ENCODE assay signal across 8 cellular contexts in genomic region chr1:235415008-235415904, GRCh38. TPM values are rescaled to one million over a fixed set of nuclear protein-coding genes. Genes with fewer than 3 reads are reported as not detected.
DNase-seq lines count a peak whose midpoint lies in the region; ATAC-seq and TF ChIP-seq lines count a peak whose summit lies in the region.

No MANE protein-coding gene starts in this region.

- H3K9me2 ChIP-seq in Loucy (replicated peaks; ENCODE audit: low read depth, low read length), result no peaks in the 10 kb centered on the region

- no peak overlapping the region for H3K4me3 ChIP-seq in Loucy (ENCODE audit: low read length, poor library complexity, severe bottlenecking)
- H3K4me3 ChIP-seq in aorta (ENCODE audit: low read length in 2 of 2), result no peak overlapping the region

- no peaks in the 10 kb centered on the region for H3F3A ChIP-seq in Loucy (ENCODE audit: low read depth)

- H3K4me2 ChIP-seq in Loucy (ENCODE audit: low read depth, low read length, poor library complexity, severe bottlenecking), result no peak overlapping the region

- CTCF ChIA-PET in CD4-positive, alpha-beta T cell (lab: Charles Lee), result interaction anchor here (0.5 to 3.3 kb wide), 20 partner anchors 10 to 1276 kb away, joined by 3 to 40 read pairs (median 4); partner anchors contain the start of genes B3GALNT2 and RBM34
- CTCF ChIA-PET in activated naive CD4-positive, alpha-beta T cell treated with anti-CD3 and anti-CD28 coated beads, Interleukin-2, amount 10 ng/mL, durations not matched to agents 7 days and 5 days (lab: Charles Lee), result interaction anchor here (0.6 to 3.4 kb wide), 26 partner anchors 10 to 928 kb away, joined by 3 to 47 read pairs (median 3); no protein-coding TSS in a partner anchor

- H3K27me3 Mint-ChIP-seq in CD4-positive, alpha-beta T cell, result no peaks in the 10 kb centered on the region
- no peaks in the 10 kb centered on the region for H3K27me3 Mint-ChIP-seq in activated naive CD4-positive, alpha-beta T cell treated with anti-CD3 and anti-CD28 coated beads, Interleukin-2, amount 10 ng/mL, durations not matched to agents 7 days and 5 days

- no peak overlapping the region for H3K4me3 Mint-ChIP-seq in CD4-positive, alpha-beta T cell
- no peak overlapping the region for H3K4me3 Mint-ChIP-seq in activated naive CD4-positive, alpha-beta T cell treated with anti-CD3 and anti-CD28 coated beads, Interleukin-2, amount 10 ng/mL, durations not matched to agents 7 days and 5 days

- POLR2A ChIA-PET in CD4-positive, alpha-beta T cell (lab: Charles Lee), result interaction anchor here (1.0 kb wide), 2 partner anchors 162 to 175 kb away, joined by 3 to 4 read pairs; no protein-coding TSS in a partner anchor

- intact Hi-C loops in CD4-positive, alpha-beta T cell (cut with DNase I, micrococcal nuclease), result loop anchor here (2.0 to 5.0 kb wide), 4 partner anchors 86 to 928 kb away; partner anchors contain the start of genes ARID4B (in 1 of the 2) and GGPS1 (in 1 of the 2)
- intact Hi-C loops in posterior vena cava (cut with DNase I) (loop anchor here in 1 of 2 donors (5.0 kb wide), 1 partner anchor 163 kb away; no protein-coding TSS in a partner anchor), aorta (cut with DNase I) (loop anchor here in 1 of 2 donors (10.0 kb wide), 2 partner anchors 250 to 310 kb away; partner anchors contain the start of gene RBM34)

- H3K36me3 Mint-ChIP-seq in CD4-positive, alpha-beta T cell (ENCODE audit: low read depth), result peaks cover 23% of the 10 kb centered on the region
- peaks cover 8% of the 10 kb centered on the region for H3K36me3 Mint-ChIP-seq in activated naive CD4-positive, alpha-beta T cell treated with anti-CD3 and anti-CD28 coated beads, Interleukin-2, amount 10 ng/mL, durations not matched to agents 7 days and 5 days

- peak; percentile 88 for ATAC-seq in CD4-positive, alpha-beta T cell (ENCODE audit: poor library complexity)
- ATAC-seq in GM19467 (IDR thresholded peaks at IDR 0.05; ENCODE audit: unreplicated experiment), result peak; percentile 67
- ATAC-seq in aorta (ENCODE audit: low FRiP score), result peak; percentile 73

- DNase-seq in CD4-positive, alpha-beta T cell, result peak; percentile 39 to 59 (median 47)
- peak; percentile 65 for DNase-seq in SK-N-DZ (ENCODE audit: low spot score)
- peak; percentile 72 for DNase-seq in activated naive CD4-positive, alpha-beta T cell treated with anti-CD3 and anti-CD28 coated beads, Interleukin-2, amount 10 ng/mL, durations not matched to agents 7 days and 5 days
- peak; percentile 75 for DNase-seq in glomerular visceral epithelial cell (ENCODE audit: extremely low spot score)
- DNase-seq in posterior vena cava (ENCODE audit: low spot score), result peak; percentile 85
- peak in 1 of 2 donors; percentile 72 for DNase-seq in aorta

- 81 to 82% methylated on average over 7 of the region's 7 CpGs for whole genome bisulfite sequencing in aorta, 2 donors

- H3K9me3 ChIP-seq in CD4-positive, alpha-beta T cell (ENCODE audit: control insufficient read depth, low read length), result no peaks in the 10 kb centered on the region
- no peaks in the 10 kb centered on the region for H3K9me3 ChIP-seq in Loucy (ENCODE audit: insufficient read depth, low read depth, low read length)
- no peaks in the 10 kb centered on the region for H3K9me3 ChIP-seq in aorta (ENCODE audit: control insufficient read depth, low read length)

- no peaks in the 10 kb centered on the region for H4K20me1 ChIP-seq in Loucy (ENCODE audit: insufficient read depth, low read length, poor library complexity, severe bottlenecking)

- peak; percentile 84 for TF ChIP-seq CTCF in CD4-positive, alpha-beta T cell (IDR thresholded peaks at IDR 0.05)
- TF ChIP-seq CTCF in Loucy (conservative IDR thresholded peaks at IDR 0.05; ENCODE audit: low read length), result peak; percentile 89

- no peak overlapping the region for H3K27ac Mint-ChIP-seq in CD4-positive, alpha-beta T cell
- H3K27ac Mint-ChIP-seq in activated naive CD4-positive, alpha-beta T cell treated with anti-CD3 and anti-CD28 coated beads, Interleukin-2, amount 10 ng/mL, durations not matched to agents 7 days and 5 days, result no peak overlapping the region

- no peaks in the 10 kb centered on the region for H3K27me3 ChIP-seq in CD4-positive, alpha-beta T cell (ENCODE audit: control insufficient read depth, insufficient read depth, low read length)
- H3K27me3 ChIP-seq in Loucy (ENCODE audit: insufficient read depth, low read length, poor library complexity, severe bottlenecking), result no peaks in the 10 kb centered on the region
- H3K27me3 ChIP-seq in aorta (ENCODE audit: control insufficient read depth in 1 of 2, insufficient read depth in 2 of 2, low read length in 1 of 2), result no peaks in the 10 kb centered on the region

- no peaks in the 10 kb centered on the region for H3K79me2 ChIP-seq in Loucy (ENCODE audit: insufficient read depth, low read length)

- peaks cover 10% of the 10 kb centered on the region for H3K4me1 Mint-ChIP-seq in CD4-positive, alpha-beta T cell (ENCODE audit: low read depth)
- H3K4me1 Mint-ChIP-seq in activated naive CD4-positive, alpha-beta T cell treated with anti-CD3 and anti-CD28 coated beads, Interleukin-2, amount 10 ng/mL, durations not matched to agents 7 days and 5 days, result peaks cover 3% of the 10 kb centered on the region

- H3K9ac ChIP-seq in Loucy (ENCODE audit: low read depth, low read length, poor library complexity, severe bottlenecking), result no peak overlapping the region

- H3K36me3 ChIP-seq in Loucy (ENCODE audit: insufficient read depth, low read length) (peaks cover 16% of the 10 kb centered on the region; the same call in 1 of the 2 replicates), aorta (ENCODE audit: control insufficient read depth in 1 of 2, insufficient read depth in 2 of 2, low read length in 1 of 2) (no peaks in the 10 kb centered on the region)

- H3K4me1 ChIP-seq in Loucy (ENCODE audit: insufficient read depth, low read length, poor library complexity, severe bottlenecking) (no peaks in the 10 kb centered on the region), aorta (ENCODE audit: control insufficient read depth in 1 of 2, insufficient read depth in 2 of 2, low read length in 2 of 2) (no peaks in the 10 kb centered on the region)

- H3K9me3 Mint-ChIP-seq in CD4-positive, alpha-beta T cell, result no peaks in the 10 kb centered on the region
- H3K9me3 Mint-ChIP-seq in activated naive CD4-positive, alpha-beta T cell treated with anti-CD3 and anti-CD28 coated beads, Interleukin-2, amount 10 ng/mL, durations not matched to agents 7 days and 5 days, result no peaks in the 10 kb centered on the region

- H2AFZ ChIP-seq in Loucy (ENCODE audit: low read length), result no peak overlapping the region

- no peak overlapping the region for H3K27ac ChIP-seq in CD4-positive, alpha-beta T cell (ENCODE audit: low read depth, low read length)
- no peak overlapping the region for H3K27ac ChIP-seq in aorta (ENCODE audit: low read depth in 1 of 2, low read length in 2 of 2)

RNA-seq across cellular contexts. Expression of gene TBCE, which starts 48.0 kb away (rescaled TPM):
- 1 to 10 TPM; 7.0 to 8.4 TPM for total RNA-seq in CD4-positive, alpha-beta T cell
- 26.7 and 29.7 TPM in 2 replicates for polyA plus RNA-seq in SK-N-DZ (2014; cell fraction: cytosol; rRNA removed)
- 24.8 and 35.0 TPM in 2 replicates for polyA plus RNA-seq in SK-N-DZ (2014; cell fraction: nucleus; rRNA removed)
- total RNA-seq in posterior vena cava (10 to 100 TPM; 22.2 to 25.2 TPM), aorta (10 to 100 TPM; 22.2 to 23.2 TPM)
- polyA plus RNA-seq in aorta, result 10 to 100 TPM; 16.7 to 48.6 TPM
